ENCODE assay signal across 20 cellular contexts in the genomic region with DNA sequence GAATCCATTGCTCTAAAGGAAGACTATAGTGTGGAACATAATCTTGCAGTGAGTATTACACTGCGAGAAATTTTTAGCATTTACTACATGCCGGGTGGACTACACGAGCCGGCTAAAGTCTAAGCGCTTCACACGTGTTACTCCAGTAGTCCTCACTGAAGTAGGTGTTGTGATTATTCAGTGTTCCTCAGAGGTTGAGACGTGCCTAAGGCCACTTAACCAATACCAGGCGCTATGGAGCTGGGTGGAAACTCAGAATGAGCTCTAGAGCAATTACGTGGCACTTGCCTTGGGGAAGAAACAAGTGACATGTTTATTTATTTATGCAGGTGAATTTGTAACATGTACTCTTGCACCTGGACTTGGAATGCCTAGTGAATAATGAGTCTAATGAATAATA. TPM values are rescaled to one million over a fixed set of nuclear protein-coding genes. Genes with fewer than 3 reads are reported as not detected.
DNase-seq lines count a peak whose midpoint lies in the region; ATAC-seq, FAIRE-seq and TF ChIP-seq lines count a peak whose summit lies in the region.
"Had no signal": no experiment of that assay in that cellular context is flagged by ENCODE, and none has a peak within 500 bp of the region (broad histone marks: within the 10 kb centered on the region; RNA-seq: fewer than 3 reads in every experiment).

No MANE protein-coding gene starts in this region.

- DNase-seq in GM23338 (ENCODE audit: low spot score) (no peak), bronchial epithelial cell (ENCODE audit: low read depth) (peak; percentile 43), left kidney (ENCODE audit: low read depth, low spot score) (peak; percentile 52), renal cortical epithelial cell (ENCODE audit: low read depth) (peak; percentile 93), H4 (ENCODE audit: low spot score) (no peak), NCI-H2081 (lab: John Stamatoyannopoulos, UW) (no peak), AML-193 (lab: John Stamatoyannopoulos, UW) (no peak)
- no peak for DNase-seq in stimulated activated CD4-positive, alpha-beta T cell treated with anti-CD3 and anti-CD28 coated beads, Interleukin-15, amount 100 ng/mL, for 24 hours
- DNase-seq: H7; KBM-7; MM.1S; NCI-H1092; NCI-H1694 treated with DMSO at 0.1 percent for 48 hours; NCI-H748 treated with DMSO at 0.1 percent for 48 hours; NK-92 treated with Interleukin-12 subunit alpha and Interleukin-12 subunit beta, amount 100 ng/mL, for 24 hours; SIG-M5 had no signal

- FAIRE-seq in bronchial epithelial cell (lab: Jason Lieb, UNC): no peak
- FAIRE-seq: A204.1 had no signal

- peaks cover 21% of the 10 kb centered on the region for H3K4me1 Mint-ChIP-seq in GM23338
- H3K4me1 Mint-ChIP-seq: B cell had no signal

- peaks cover 39% of the 10 kb centered on the region for H3K79me2 ChIP-seq in GM23338 (replicated peaks; ENCODE audit: insufficient read depth)

- H3F3A ChIP-seq in GM23338 (replicated peaks; ENCODE audit: low read depth): no peaks in the 10 kb centered on the region

- peak; percentile 28; the same call in 2 of the 3 replicates for ATAC-seq in GM23338
- ATAC-seq: Panc1, SK-N-SH treated with all-trans-retinoic acid at 6 μM for 48 hours had no signal

- H4K20me1 ChIP-seq in GM23338 (replicated peaks; ENCODE audit: insufficient read depth): peaks cover 7% of the 10 kb centered on the region; the same call in 1 of the 2 replicates

- TF ChIP-seq CTCF in GM23338 (conservative IDR thresholded peaks at IDR 0.05; ENCODE audit: low read depth in 2 of 2) (no peak), bronchial epithelial cell (IDR thresholded peaks at IDR 0.05; ENCODE audit: insufficient read depth, low read length, severe bottlenecking) (no peak)

- no peak overlapping the region for H3K4me3 Mint-ChIP-seq in GM23338
- H3K4me3 Mint-ChIP-seq: B cell had no signal

- H2AFZ ChIP-seq in GM23338: no peak overlapping the region

- H3K27ac Mint-ChIP-seq in GM23338: no peak overlapping the region
- H3K27ac Mint-ChIP-seq: B cell had no signal

- peaks cover 10% of the 10 kb centered on the region for H3K27me3 Mint-ChIP-seq in GM23338 (ENCODE audit: insufficient read depth, low read depth, poor library complexity)

- H3K27me3 ChIP-seq in GM23338 (ENCODE audit: insufficient read depth): no peaks in the 10 kb centered on the region
- no peaks in the 10 kb centered on the region for H3K27me3 ChIP-seq in bronchial epithelial cell (ENCODE audit: control insufficient read depth, insufficient read depth, low read length)

- H3K9me2 ChIP-seq in GM23338 (ENCODE audit: insufficient read depth): no peaks in the 10 kb centered on the region

- no peak overlapping the region for H3K27ac ChIP-seq in GM23338 (ENCODE audit: low read depth)

- no peak overlapping the region for H3K4me3 ChIP-seq in GM23338
- H3K4me3 ChIP-seq in bronchial epithelial cell (ENCODE audit: low read depth, low read length): no peak overlapping the region

- no peaks in the 10 kb centered on the region; the same call in 2 of the 3 replicates for H3K9me3 Mint-ChIP-seq in GM23338

- H3K36me3 ChIP-seq in GM23338 (ENCODE audit: insufficient read depth): no peaks in the 10 kb centered on the region
- H3K36me3 ChIP-seq in bronchial epithelial cell (ENCODE audit: control insufficient read depth, insufficient read depth, low read length): no peaks in the 10 kb centered on the region

- H3K4me1 ChIP-seq in GM23338 (ENCODE audit: insufficient read depth): peaks cover 12% of the 10 kb centered on the region

- H3K4me2 ChIP-seq in GM23338: no peak overlapping the region

- peaks cover 26% of the 10 kb centered on the region for H3K36me3 Mint-ChIP-seq in GM23338 (ENCODE audit: low read depth)

TF ChIP-seq in GM23338, 12 proteins besides CTCF, POLR2A, EP300 and RAD21:
- TF ChIP-seq EZH2 (IDR thresholded peaks at IDR 0.05; ENCODE audit: low read depth, unreplicated experiment): no peak
- TF ChIP-seq, protein P1, sequence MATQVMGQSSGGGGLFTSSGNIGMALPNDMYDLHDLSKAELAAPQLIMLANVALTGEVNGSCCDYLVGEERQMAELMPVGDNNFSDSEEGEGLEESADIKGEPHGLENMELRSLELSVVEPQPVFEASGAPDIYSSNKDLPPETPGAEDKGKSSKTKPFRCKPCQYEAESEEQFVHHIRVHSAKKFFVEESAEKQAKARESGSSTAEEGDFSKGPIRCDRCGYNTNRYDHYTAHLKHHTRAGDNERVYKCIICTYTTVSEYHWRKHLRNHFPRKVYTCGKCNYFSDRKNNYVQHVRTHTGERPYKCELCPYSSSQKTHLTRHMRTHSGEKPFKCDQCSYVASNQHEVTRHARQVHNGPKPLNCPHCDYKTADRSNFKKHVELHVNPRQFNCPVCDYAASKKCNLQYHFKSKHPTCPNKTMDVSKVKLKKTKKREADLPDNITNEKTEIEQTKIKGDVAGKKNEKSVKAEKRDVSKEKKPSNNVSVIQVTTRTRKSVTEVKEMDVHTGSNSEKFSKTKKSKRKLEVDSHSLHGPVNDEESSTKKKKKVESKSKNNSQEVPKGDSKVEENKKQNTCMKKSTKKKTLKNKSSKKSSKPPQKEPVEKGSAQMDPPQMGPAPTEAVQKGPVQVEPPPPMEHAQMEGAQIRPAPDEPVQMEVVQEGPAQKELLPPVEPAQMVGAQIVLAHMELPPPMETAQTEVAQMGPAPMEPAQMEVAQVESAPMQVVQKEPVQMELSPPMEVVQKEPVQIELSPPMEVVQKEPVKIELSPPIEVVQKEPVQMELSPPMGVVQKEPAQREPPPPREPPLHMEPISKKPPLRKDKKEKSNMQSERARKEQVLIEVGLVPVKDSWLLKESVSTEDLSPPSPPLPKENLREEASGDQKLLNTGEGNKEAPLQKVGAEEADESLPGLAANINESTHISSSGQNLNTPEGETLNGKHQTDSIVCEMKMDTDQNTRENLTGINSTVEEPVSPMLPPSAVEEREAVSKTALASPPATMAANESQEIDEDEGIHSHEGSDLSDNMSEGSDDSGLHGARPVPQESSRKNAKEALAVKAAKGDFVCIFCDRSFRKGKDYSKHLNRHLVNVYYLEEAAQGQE (IDR thresholded peaks at IDR 0.05; ENCODE audit: unreplicated experiment): no peak

RNA-seq across cellular contexts. Expression of a gene that starts 46.4 kb away (rescaled TPM):
- 20.8 and 30.2 TPM in 2 replicates for total RNA-seq in GM23338 (2014; rRNA removed; shearing (Covaris generic))
- 7.4 and 8.2 TPM in 2 replicates for polyA plus RNA-seq in GM23338 (2016; fragmentation: Nextera tagmentation; extraction: Ambion mirVana)
- total RNA-seq in bronchial epithelial cell (3.9 and 9.0 TPM in 2 replicates), renal cortical epithelial cell (12.7 and 87.9 TPM in 2 replicates)
- 4.5 and 6.7 TPM in 2 replicates for total RNA-seq in H4 (2014; rRNA removed; shearing (Covaris generic))

Comparison
In these comparisons a context has a peak if more than half of its experiments do, and no peak if none do; other contexts are left out.
1. DNase-seq: peak in bronchial epithelial cell (single experiment), left kidney (single experiment) and renal cortical epithelial cell (single experiment); none in GM23338 (single experiment), H4 (single experiment), NCI-H2081 (0 of 2), stimulated activated CD4-positive, alpha-beta T cell treated with anti-CD3 and anti-CD28 coated beads, Interleukin-15, amount 100 ng/mL, for 24 hours (single experiment) and AML-193 (0 of 2).